ENCODE assay signal across 10 cellular contexts in genomic region chr11:117199916-117200812, GRCh38. TPM values are rescaled to one million over a fixed set of nuclear protein-coding genes. Genes with fewer than 3 reads are reported as not detected.
DNase-seq lines count a peak whose midpoint lies in the region; ATAC-seq and TF ChIP-seq lines count a peak whose summit lies in the region.
"Had no signal": no experiment of that assay in that cellular context is flagged by ENCODE, and none has a peak within 500 bp of the region (broad histone marks: within the 10 kb centered on the region; RNA-seq: fewer than 3 reads in every experiment).

No MANE protein-coding gene starts in this region.

- peaks cover 16 to 34% of the 10 kb centered on the region in 2 donors for H3K36me3 Mint-ChIP-seq in CD4-positive, alpha-beta memory T cell

- H3K27me3 ChIP-seq in CD4-positive, alpha-beta memory T cell (ENCODE audit: insufficient read depth, low read length) = no peaks in the 10 kb centered on the region
- H3K27me3 ChIP-seq in hepatocyte (no peaks in the 10 kb centered on the region), rectal smooth muscle tissue (ENCODE audit: control insufficient read depth, insufficient read depth, low read length) (no peaks in the 10 kb centered on the region)

- peaks cover 1 to 9% (median 5%) of the 10 kb centered on the region in 4 donors for H3K4me1 Mint-ChIP-seq in CD4-positive, alpha-beta memory T cell

- H3K36me3 ChIP-seq in CD4-positive, alpha-beta memory T cell (ENCODE audit: insufficient read depth, low read length) = peaks cover 14% of the 10 kb centered on the region
- H3K36me3 ChIP-seq in hepatocyte (replicated peaks; ENCODE audit: insufficient read depth, low read depth) = no peaks in the 10 kb centered on the region
- peaks cover 42% of the 10 kb centered on the region for H3K36me3 ChIP-seq in rectal smooth muscle tissue (ENCODE audit: control insufficient read depth, insufficient read depth, low read length)

- no peaks in the 10 kb centered on the region for H3K27me3 Mint-ChIP-seq in CD4-positive, alpha-beta memory T cell

- H3K4me3 Mint-ChIP-seq in CD4-positive, alpha-beta memory T cell = peak overlapping the region in 1 of 8 donors; percentile 36

- intact Hi-C loops in CD4-positive, alpha-beta memory T cell (cut with micrococcal nuclease) = no loop called here

- H3K9me3 Mint-ChIP-seq in CD4-positive, alpha-beta memory T cell = no peaks in the 10 kb centered on the region

- no peak for TF ChIP-seq CTCF in hepatocyte (IDR thresholded peaks at IDR 0.05; ENCODE audit: poor library complexity)

- no peaks in the 10 kb centered on the region for H3K9me2 ChIP-seq in hepatocyte (replicated peaks; ENCODE audit: insufficient read depth)

- POLR2A ChIA-PET in CD4-positive, alpha-beta memory T cell (lab: Charles Lee; ENCODE audit: partially characterized antibody) = interaction anchor here (3.3 kb wide), 1 partner anchor 21 kb away, joined by 15 read pairs; the partner anchor contains the start of gene SIDT2

- CTCF ChIA-PET in CD4-positive, alpha-beta memory T cell (lab: Charles Lee; ENCODE audit: partially characterized antibody) = no interaction called here

- no peak overlapping the region for H3K27ac ChIP-seq in CD4-positive, alpha-beta memory T cell (ENCODE audit: low read depth, low read length)
- H3K27ac ChIP-seq in adipose tissue (ENCODE audit: low read depth, low read length) (peak overlapping the region; percentile 78), hepatocyte (peak overlapping the region; percentile 83), rectal smooth muscle tissue (ENCODE audit: low read depth, low read length) (peak overlapping the region; percentile 99)
- H3K27ac ChIP-seq: SK-N-MC had no signal

- H3K9ac ChIP-seq in rectal smooth muscle tissue (ENCODE audit: low read length) = peak overlapping the region; percentile 93

- no peak for DNase-seq in CD4-positive, alpha-beta memory T cell
- no peak for DNase-seq in hepatocyte (ENCODE audit: low spot score)
- DNase-seq: NCI-H1417 had no signal

- WGBS in adipose tissue, 3 donors = 60 to 68% (median 63%) methylated on average over 13 of the region's 13 CpGs
- 67% methylated on average over 12 of the region's 13 CpGs for WGBS in hepatocyte (ENCODE audit: low lambda C conversion rate, missing lambda C conversion rate)

- H3K27ac Mint-ChIP-seq in CD4-positive, alpha-beta memory T cell = peak overlapping the region in 4 of 7 donors; percentile 12 to 75 (median 39)

- ATAC-seq in HG02610 (IDR thresholded peaks at IDR 0.05; ENCODE audit: unreplicated experiment) = no peak
- no peak for ATAC-seq in GM19455 (IDR thresholded peaks at IDR 0.05; ENCODE audit: unreplicated experiment)
- ATAC-seq in HG02798 (IDR thresholded peaks at IDR 0.05; ENCODE audit: poor library complexity, unreplicated experiment) = no peak
- ATAC-seq in HG03196 (IDR thresholded peaks at IDR 0.05; ENCODE audit: unreplicated experiment) = no peak

- H3K79me2 ChIP-seq in hepatocyte = no peaks in the 10 kb centered on the region

- H4K20me1 ChIP-seq in hepatocyte (ENCODE audit: insufficient read depth, poor library complexity, severe bottlenecking) = no peaks in the 10 kb centered on the region

- H3K4me3 ChIP-seq in CD4-positive, alpha-beta memory T cell (ENCODE audit: low read length in 2 of 2) = no peak overlapping the region
- H3K4me3 ChIP-seq in hepatocyte (no peak overlapping the region), rectal smooth muscle tissue (ENCODE audit: low read length) (peak overlapping the region; percentile 86)
- H3K4me3 ChIP-seq: SK-N-MC had no signal

- H3K4me2 ChIP-seq in hepatocyte = peak overlapping the region; percentile 71

- no peaks in the 10 kb centered on the region for H3K9me3 ChIP-seq in CD4-positive, alpha-beta memory T cell (ENCODE audit: control insufficient read depth in 1 of 2, low read length in 2 of 2)
- no peaks in the 10 kb centered on the region for H3K9me3 ChIP-seq in hepatocyte (ENCODE audit: low read depth)

- H2AFZ ChIP-seq in hepatocyte = no peak overlapping the region

- no peaks in the 10 kb centered on the region for H3K4me1 ChIP-seq in CD4-positive, alpha-beta memory T cell (ENCODE audit: insufficient read depth, low read length)
- H3K4me1 ChIP-seq in hepatocyte (ENCODE audit: insufficient read depth) = peaks cover 18% of the 10 kb centered on the region
- peaks cover 33% of the 10 kb centered on the region for H3K4me1 ChIP-seq in rectal smooth muscle tissue (ENCODE audit: control insufficient read depth, insufficient read depth, low read length)

RNA-seq across cellular contexts. Expression of gene TAGLN, which starts 1.0 kb away (rescaled TPM):
- total RNA-seq in CD4-positive, alpha-beta memory T cell = 10 to 100 TPM; 17.7 to 19.7 TPM
- polyA plus RNA-seq in CD4-positive, alpha-beta memory T cell = under 1 TPM; 0.15 to 0.36 TPM
- polyA plus RNA-seq in adipose tissue (1,000 to 10,000 TPM in 2 of 3 donors, 100 to 1,000 TPM in 1; 106 to 1,292 (median 1,213) TPM), hepatocyte (94.0 and 113 TPM in 2 replicates)
- 126 and 150 TPM in 2 replicates for total RNA-seq in hepatocyte

RNA-seq across cellular contexts. Expression of gene SIDT2, which starts 21.6 kb away (rescaled TPM):
- 10 to 100 TPM; 60.2 to 67.3 TPM for total RNA-seq in CD4-positive, alpha-beta memory T cell
- polyA plus RNA-seq in CD4-positive, alpha-beta memory T cell = 1 to 10 TPM; 2.1 to 4.1 TPM
- polyA plus RNA-seq in adipose tissue (10 to 100 TPM; 52.6 to 93.2 (median 54.5) TPM), hepatocyte (16.7 and 19.9 TPM in 2 replicates)
- total RNA-seq in hepatocyte = 27.1 and 32.0 TPM in 2 replicates

RNA-seq across cellular contexts. Expression of gene PCSK7, which starts 31.7 kb away (rescaled TPM):
- 100 to 1,000 TPM; 300 to 325 TPM for total RNA-seq in CD4-positive, alpha-beta memory T cell
- polyA plus RNA-seq in CD4-positive, alpha-beta memory T cell = 10 to 100 TPM; 33.3 to 84.2 TPM
- polyA plus RNA-seq in adipose tissue (10 to 100 TPM; 12.5 to 35.5 (median 20.1) TPM), hepatocyte (33.0 and 33.2 TPM in 2 replicates)
- 21.9 and 25.9 TPM in 2 replicates for total RNA-seq in hepatocyte

RNA-seq across cellular contexts. Expression of gene RNF214, which starts 32.3 kb away (rescaled TPM):
- total RNA-seq in CD4-positive, alpha-beta memory T cell = 10 to 100 TPM; 41.8 to 50.1 TPM
- polyA plus RNA-seq in CD4-positive, alpha-beta memory T cell = 10 to 100 TPM; 20.7 to 45.0 TPM
- polyA plus RNA-seq in adipose tissue (10 to 100 TPM in 2 of 3 donors, 1 to 10 TPM in 1; 9.4 to 17.0 (median 11.5) TPM), hepatocyte (26.2 and 27.0 TPM in 2 replicates)
- total RNA-seq in hepatocyte = 11.1 and 12.5 TPM in 2 replicates

RNA-seq across cellular contexts. Expression of gene PAFAH1B2, which starts 56.1 kb away (rescaled TPM):
- 10 to 100 TPM; 61.6 to 64.2 TPM for total RNA-seq in CD4-positive, alpha-beta memory T cell
- 10 to 100 TPM; 16.4 to 23.7 TPM for polyA plus RNA-seq in CD4-positive, alpha-beta memory T cell
- polyA plus RNA-seq in adipose tissue (10 to 100 TPM in 2 of 3 donors, 1 to 10 TPM in 1; 8.1 to 35.5 (median 22.2) TPM), hepatocyte (30.8 and 31.0 TPM in 2 replicates)
- total RNA-seq in hepatocyte = 93.3 and 103 TPM in 2 replicates

Comparison
In these comparisons a context has a peak if more than half of its experiments do, and no peak if none do; other contexts are left out.
1. RNA of gene TAGLN, which starts 1.0 kb away (polyA plus RNA-seq): 106 to 1,292 TPM in adipose tissue and 94.0 to 113 TPM in hepatocyte; 0.15 to 0.36 TPM in CD4-positive, alpha-beta memory T cell; every median in the first group is over 10 times any median in the second.